Comparison of ENCODE assay signal across 16 cellular contexts in genomic region chr10:96061232-96061631, GRCh38. TPM values are rescaled to one million over a fixed set of nuclear protein-coding genes. Genes with fewer than 3 reads are reported as not detected.
A peak's percentile ranks its signal among the peaks of the same experiment; 100 is the strongest.
DNase-seq lines count a peak whose midpoint lies in the region; ATAC-seq and TF ChIP-seq lines count a peak whose summit lies in the region.
"Had no signal": no experiment of that assay in that cellular context is flagged by ENCODE, and none has a peak within 500 bp of the region (broad histone marks: within the 10 kb centered on the region; RNA-seq: fewer than 3 reads in every experiment).

No MANE protein-coding gene starts in this region.

- DNase-seq in SK-N-SH (no peak), osteoblast (ENCODE audit: insufficient read length, low spot score, missing footprints) (peak; percentile 45), HK-2 (ENCODE audit: unreplicated experiment) (no peak)
- DNase-seq: AML-193; Caco-2; Calu3; CD4-positive, alpha-beta T cell; CD8-positive, alpha-beta T cell; DMS79 treated with DMSO at 0.1 percent for 48 hours; GF-D8 had no signal

- no peak overlapping the region for H3K27ac ChIP-seq in SK-N-SH (ENCODE audit: low read depth in 2 of 2, low read length in 1 of 2)
- no peak overlapping the region for H3K27ac ChIP-seq in osteoblast (ENCODE audit: low read depth, low read length)
- H3K27ac ChIP-seq: 22Rv1; A549; BLaER1 treated with 17β-estradiol and CSF1 and Interleukin-3, amounts not matched to agents 10 nM and 100 nM; C4-2B had no signal

- ATAC-seq in SK-N-SH treated with all-trans-retinoic acid at 6 μM for 48 hours: no peak
- ATAC-seq: A549; CD8-positive, alpha-beta T cell had no signal

- H2AFZ ChIP-seq in SK-N-SH (ENCODE audit: low read depth) (no peak overlapping the region), osteoblast (ENCODE audit: low read length) (no peak overlapping the region)

- TF ChIP-seq CTCF in SK-N-SH (IDR thresholded peaks at IDR 0.05) (no peak), osteoblast (IDR thresholded peaks at IDR 0.05; ENCODE audit: extremely low read depth, low read depth, low read length) (no peak)

- TF ChIP-seq RAD21 in SK-N-SH (IDR thresholded peaks at IDR 0.05; ENCODE audit: low read length): no peak
- TF ChIP-seq RAD21 in Ishikawa (IDR thresholded peaks at IDR 0.05; ENCODE audit: low read depth): no peak

- WGBS in SK-N-SH (ENCODE audit: low lambda C conversion rate): 95% methylated on average over 3 of the region's 3 CpGs

- H3K4me3 ChIP-seq in SK-N-SH (ENCODE audit: low read depth in 2 of 2, low read length in 1 of 2) (no peak overlapping the region), osteoblast (ENCODE audit: insufficient read depth, low read length) (no peak overlapping the region)
- H3K4me3 ChIP-seq: A549; BLaER1 treated with 17β-estradiol and CSF1 and Interleukin-3, amounts not matched to agents 10 nM and 100 nM had no signal

- POLR2A ChIA-PET in SK-N-SH (lab: Yijun Ruan, JAX): interaction anchor here (1.0 kb wide), 1 partner anchor 15 kb away, joined by 3 read pairs; no protein-coding TSS in a partner anchor

- CTCF ChIA-PET in SK-N-SH (lab: Yijun Ruan, JAX): interaction anchor here (2.2 kb wide), 1 partner anchor 44 kb away, joined by 9 read pairs; no protein-coding TSS in a partner anchor

- no peaks in the 10 kb centered on the region for H3K9me2 ChIP-seq in SK-N-SH

- H3K27me3 ChIP-seq in SK-N-SH (ENCODE audit: insufficient read depth) (no peaks in the 10 kb centered on the region), osteoblast (ENCODE audit: insufficient read depth, low read length) (no peaks in the 10 kb centered on the region)
- H3K27me3 ChIP-seq: BLaER1 treated with 17β-estradiol and CSF1 and Interleukin-3, amounts not matched to agents 10 nM and 100 nM had no signal

- H3K9me3 ChIP-seq in SK-N-SH (no peaks in the 10 kb centered on the region), osteoblast (ENCODE audit: low read depth, low read length) (no peaks in the 10 kb centered on the region)
- H3K9me3 ChIP-seq: A549; BLaER1 treated with 17β-estradiol and CSF1 and Interleukin-3, amounts not matched to agents 10 nM and 100 nM; Caco-2 had no signal

- H3K4me1 ChIP-seq in SK-N-SH (ENCODE audit: control insufficient read depth in 1 of 2, insufficient read depth in 2 of 2, low read depth in 1 of 2, low read length in 1 of 2) (no peaks in the 10 kb centered on the region), osteoblast (ENCODE audit: insufficient read depth, low read length) (no peaks in the 10 kb centered on the region)
- H3K4me1 ChIP-seq: A549; BLaER1 treated with 17β-estradiol and CSF1 and Interleukin-3, amounts not matched to agents 10 nM and 100 nM had no signal

- no peak overlapping the region for H3K4me2 ChIP-seq in SK-N-SH
- no peak overlapping the region for H3K4me2 ChIP-seq in osteoblast (ENCODE audit: insufficient read depth, low read length)
- H3K4me2 ChIP-seq: A549; BLaER1 treated with 17β-estradiol and CSF1 and Interleukin-3, amounts not matched to agents 10 nM and 100 nM had no signal

- H3K36me3 ChIP-seq in SK-N-SH (replicated peaks in 1 of 2; ENCODE audit: control insufficient read depth in 1 of 2, insufficient read depth in 2 of 2, low read length in 1 of 2) (peaks cover 46 to 47% of the 10 kb centered on the region in 2 experiments), osteoblast (ENCODE audit: insufficient read depth, low read length) (peaks cover 21% of the 10 kb centered on the region)

- H3K79me2 ChIP-seq in SK-N-SH (ENCODE audit: insufficient read depth) (no peaks in the 10 kb centered on the region), osteoblast (ENCODE audit: insufficient read depth, low read length) (no peaks in the 10 kb centered on the region)

- H3K9ac ChIP-seq in SK-N-SH: no peak overlapping the region
- H3K9ac ChIP-seq: BLaER1 treated with 17β-estradiol and CSF1 and Interleukin-3, amounts not matched to agents 10 nM and 100 nM had no signal

- TF ChIP-seq EP300 in SK-N-SH (IDR thresholded peaks at IDR 0.05; ENCODE audit: borderline replicate concordance in 1 of 2, low read depth in 1 of 2, low read length in 1 of 2) (no peak), Ishikawa (IDR thresholded peaks at IDR 0.05; ENCODE audit: borderline replicate concordance) (no peak)

- H3F3A ChIP-seq in SK-N-SH (replicated peaks; ENCODE audit: insufficient read depth): no peaks in the 10 kb centered on the region

- H4K20me1 ChIP-seq in SK-N-SH (ENCODE audit: insufficient read depth): no peaks in the 10 kb centered on the region
- H4K20me1 ChIP-seq in osteoblast (ENCODE audit: insufficient read depth, low read length): no peaks in the 10 kb centered on the region

TF ChIP-seq in SK-N-SH, 30 proteins besides CTCF, POLR2A, EP300 and RAD21:
- 0 out of 2 replicates have a peak, but pooled peaks have one; percentile 19 for TF ChIP-seq NFIC (IDR thresholded peaks at IDR 0.05; ENCODE audit: borderline replicate concordance)
- TF ChIP-seq RCOR1 (IDR thresholded peaks at IDR 0.05; ENCODE audit: low read length): no peak
- no peak for TF ChIP-seq GATA2 (CRISPR knock-in tag; IDR thresholded peaks at IDR 0.05)
- no peak for TF ChIP-seq TEAD4 (IDR thresholded peaks at IDR 0.05; ENCODE audit: borderline replicate concordance, insufficient read depth)

TF ChIP-seq in SK-N-SH treated with all-trans-retinoic acid at 6 μM for 48 hours, 23 proteins besides CTCF, POLR2A, EP300 and RAD21:
- TF ChIP-seq SNAI2 (CRISPR knock-in tag; IDR thresholded peaks at IDR 0.05) (no peak), RARB (CRISPR knock-in tag; IDR thresholded peaks at IDR 0.05) (no peak), BACH2 (CRISPR knock-in tag; IDR thresholded peaks at IDR 0.05; ENCODE audit: borderline replicate concordance) (no peak)
TF ChIP-seq in SK-N-SH treated with all-trans-retinoic acid at 6 μM for 48 hours: peak in this region for 0.

TF ChIP-seq in Ishikawa, 13 proteins besides CTCF, POLR2A, EP300 and RAD21:
- no peak for TF ChIP-seq USF1 (IDR thresholded peaks at IDR 0.05)
- TF ChIP-seq EGR1 (IDR thresholded peaks at IDR 0.05): no peak
- TF ChIP-seq TCF12 (IDR thresholded peaks at IDR 0.05; ENCODE audit: low read depth): no peak
- TF ChIP-seq TAF1 (IDR thresholded peaks at IDR 0.05; ENCODE audit: low read depth): no peak
- TF ChIP-seq NFIC (IDR thresholded peaks at IDR 0.05): peak; percentile 56

RNA-seq across cellular contexts. Expression of gene CCNJ, which starts 17.8 kb away (rescaled TPM):
- 4.3 and 5.6 TPM in 2 replicates for polyA plus RNA-seq in SK-N-SH (2012; rRNA removed)
- 4.3 and 5.2 TPM in 2 replicates for polyA plus RNA-seq in SK-N-SH (2012; cell fraction: cytosol; rRNA removed)
- 4.3 and 7.8 TPM in 2 replicates for polyA plus RNA-seq in SK-N-SH (2012; cell fraction: nucleus; rRNA removed)
- 5.6 and 5.8 TPM in 2 replicates for total RNA-seq in osteoblast
